ENCODE assay signal across 1 cellular context in genomic region chr11:46936138-46937110, GRCh38.
TF ChIP-seq lines count a peak whose summit lies in the region.

Gene CSTPP1 (plus strand): TSS chr11:46936761. CDS start chr11:46936806, 45 bp downstream.

TF ChIP-seq in IMR-90, 13 proteins besides CTCF, POLR2A, EP300 and RAD21 (continued from another document):
- TF ChIP-seq MAFK (IDR thresholded peaks at IDR 0.05; ENCODE audit: low read depth, low read length) (peak; percentile 90), MXI1 (IDR thresholded peaks at IDR 0.05; ENCODE audit: borderline replicate concordance, low read depth, low read length) (peak; percentile 58; the same call in 1 of the 2 replicates), CEBPB (IDR thresholded peaks at IDR 0.05; ENCODE audit: low read depth, low read length) (no peak), FOS (IDR thresholded peaks at IDR 0.05; ENCODE audit: low read depth, low read length) (no peak), RCOR1 (IDR thresholded peaks at IDR 0.05; ENCODE audit: insufficient replicate concordance, low read length) (no peak), RFX5 (IDR thresholded peaks at IDR 0.05; ENCODE audit: low read depth, low read length) (no peak), BHLHE40 (IDR thresholded peaks at IDR 0.05; ENCODE audit: low read depth, low read length) (no peak), ELK1 (IDR thresholded peaks at IDR 0.05; ENCODE audit: borderline replicate concordance, low read depth, low read length) (no peak)
TF ChIP-seq in IMR-90: peak in this region for 5.
